In the genomic region with DNA sequence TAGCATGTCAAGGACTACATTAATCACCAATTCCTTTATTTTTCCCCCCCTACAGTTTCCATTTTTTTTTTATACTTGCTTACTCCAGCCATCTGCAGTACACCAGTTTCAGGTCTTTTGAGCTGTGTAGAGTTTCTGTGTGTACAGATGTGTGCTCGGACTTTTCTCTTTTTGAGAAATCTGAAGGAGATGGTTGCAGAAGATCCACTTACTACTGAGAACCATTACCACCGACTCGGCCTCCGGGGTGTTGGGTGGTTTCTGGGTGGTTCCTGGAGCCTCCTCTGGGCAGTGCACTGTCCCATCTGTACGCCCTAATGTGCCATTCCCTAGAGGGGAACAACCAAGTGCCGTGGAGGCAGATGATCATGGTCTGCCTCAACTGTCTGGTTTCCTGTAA, we compare ENCODE assay signal across 1 cellular context.
TF ChIP-seq lines count a peak whose summit lies in the region.

No MANE protein-coding gene starts in this region.

TF ChIP-seq in K562, 482 proteins besides CTCF, POLR2A, EP300 and RAD21 (continued from another document):
- TF ChIP-seq, protein P1, sequence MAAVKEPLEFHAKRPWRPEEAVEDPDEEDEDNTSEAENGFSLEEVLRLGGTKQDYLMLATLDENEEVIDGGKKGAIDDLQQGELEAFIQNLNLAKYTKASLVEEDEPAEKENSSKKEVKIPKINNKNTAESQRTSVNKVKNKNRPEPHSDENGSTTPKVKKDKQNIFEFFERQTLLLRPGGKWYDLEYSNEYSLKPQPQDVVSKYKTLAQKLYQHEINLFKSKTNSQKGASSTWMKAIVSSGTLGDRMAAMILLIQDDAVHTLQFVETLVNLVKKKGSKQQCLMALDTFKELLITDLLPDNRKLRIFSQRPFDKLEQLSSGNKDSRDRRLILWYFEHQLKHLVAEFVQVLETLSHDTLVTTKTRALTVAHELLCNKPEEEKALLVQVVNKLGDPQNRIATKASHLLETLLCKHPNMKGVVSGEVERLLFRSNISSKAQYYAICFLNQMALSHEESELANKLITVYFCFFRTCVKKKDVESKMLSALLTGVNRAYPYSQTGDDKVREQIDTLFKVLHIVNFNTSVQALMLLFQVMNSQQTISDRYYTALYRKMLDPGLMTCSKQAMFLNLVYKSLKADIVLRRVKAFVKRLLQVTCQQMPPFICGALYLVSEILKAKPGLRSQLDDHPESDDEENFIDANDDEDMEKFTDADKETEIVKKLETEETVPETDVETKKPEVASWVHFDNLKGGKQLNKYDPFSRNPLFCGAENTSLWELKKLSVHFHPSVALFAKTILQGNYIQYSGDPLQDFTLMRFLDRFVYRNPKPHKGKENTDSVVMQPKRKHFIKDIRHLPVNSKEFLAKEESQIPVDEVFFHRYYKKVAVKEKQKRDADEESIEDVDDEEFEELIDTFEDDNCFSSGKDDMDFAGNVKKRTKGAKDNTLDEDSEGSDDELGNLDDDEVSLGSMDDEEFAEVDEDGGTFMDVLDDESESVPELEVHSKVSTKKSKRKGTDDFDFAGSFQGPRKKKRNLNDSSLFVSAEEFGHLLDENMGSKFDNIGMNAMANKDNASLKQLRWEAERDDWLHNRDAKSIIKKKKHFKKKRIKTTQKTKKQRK (IDR thresholded peaks at IDR 0.05; ENCODE audit: borderline replicate concordance, low read depth, low read length), result no peak
